29 cellular contexts compared by ENCODE assay signal in the genomic region with DNA sequence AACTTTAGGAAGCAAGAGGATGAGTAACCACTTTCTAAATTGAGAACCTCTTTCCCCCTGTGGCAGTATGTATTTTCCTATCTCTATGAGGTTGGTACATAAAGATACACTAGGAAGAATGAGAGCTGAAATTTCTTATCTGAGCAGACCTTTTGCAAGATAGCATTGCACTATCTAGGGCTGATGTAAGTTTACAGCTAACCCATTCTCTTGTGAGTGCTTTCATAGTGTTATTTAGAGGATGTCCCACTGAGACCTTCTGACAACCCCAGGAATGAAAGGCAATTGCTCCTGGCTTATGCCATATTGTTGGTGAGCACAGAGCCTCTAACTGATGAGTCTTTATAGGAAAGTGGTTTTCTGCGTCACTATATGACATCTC.
DNase-seq lines count a peak whose midpoint lies in the region; ATAC-seq, FAIRE-seq and TF ChIP-seq lines count a peak whose summit lies in the region.
"Had no signal": no experiment of that assay in that cellular context is flagged by ENCODE, and none has a peak within 500 bp of the region (broad histone marks: within the 10 kb centered on the region; RNA-seq: fewer than 3 reads in every experiment).

No MANE protein-coding gene starts in this region.

- CTCF ChIA-PET in A673 (lab: Charles Lee) (no interaction called here), K562 (lab: Yijun Ruan, JAX; ENCODE audit: low intra/inter-chr PET ratio) (no interaction called here)

- WGBS in K562 (ENCODE audit: insufficient coverage, low coverage, missing lambda C conversion rate), result 0% methylated on average over 1 of the region's 1 CpG

- TF ChIP-seq RAD21 in K562 (CRISPR knock-in tag; conservative IDR thresholded peaks at IDR 0.05 in 1 of 2, IDR thresholded peaks at IDR 0.05 in 1 of 2), result no peak

- H3K27ac ChIP-seq in A673 (ENCODE audit: low read depth, low read length, poor library complexity, severe bottlenecking), result peak overlapping the region; percentile 59
- H3K27ac ChIP-seq in K562 (ENCODE audit: extremely low read depth, low read depth, low read length), result peak overlapping the region; percentile 51; the same call in 2 of the 3 replicates
- H3K27ac ChIP-seq: 22Rv1, GM23248, KMS-11, PC-9, SJSA1 had no signal

- TF ChIP-seq POLR2A in K562 (conservative IDR thresholded peaks at IDR 0.05), result no peak

- ATAC-seq in K562 (peak; percentile 87), HG02678 (IDR thresholded peaks at IDR 0.05; ENCODE audit: unreplicated experiment) (no peak), HG03095 (IDR thresholded peaks at IDR 0.05; ENCODE audit: unreplicated experiment) (no peak)

- H3K9me3 ChIP-seq in A673 (ENCODE audit: low read depth, low read length, poor library complexity, severe bottlenecking) (no peaks in the 10 kb centered on the region), K562 (replicated peaks; ENCODE audit: control insufficient read depth, insufficient read depth, low read depth, low read length) (no peaks in the 10 kb centered on the region)
- H3K9me3 ChIP-seq: BE2C, HAP-1, SJSA1 had no signal

- H4K20me1 ChIP-seq in K562 (replicated peaks; ENCODE audit: control insufficient read depth, insufficient read depth, low read length), result no peaks in the 10 kb centered on the region

- H3K4me3 ChIP-seq in A673 (ENCODE audit: low read depth, low read length, poor library complexity, severe bottlenecking) (no peak overlapping the region), K562 (no peak overlapping the region)
- H3K4me3 ChIP-seq: GM23248, HAP-1, PC-9, SJSA1 had no signal

- H3K4me2 ChIP-seq in K562 (ENCODE audit: insufficient read depth, low read length), result no peak overlapping the region
- H3K4me2 ChIP-seq: KMS-11, PC-9 had no signal

- H3K79me2 ChIP-seq in K562 (ENCODE audit: control insufficient read depth, insufficient read depth, low read length), result no peaks in the 10 kb centered on the region

- H3K9me1 ChIP-seq in K562 (ENCODE audit: control insufficient read depth, insufficient read depth, low read length), result no peaks in the 10 kb centered on the region

- peak overlapping the region in 1 of 2 experiments; percentile 11; a peak in 1 of 4 replicates for H3K9ac ChIP-seq in K562 (ENCODE audit: insufficient read depth in 1 of 2, low read depth in 2 of 2, low read length in 2 of 2)
- H3K9ac ChIP-seq: GM23248, KMS-11 had no signal

- no peak for TF ChIP-seq CTCF in A673 (conservative IDR thresholded peaks at IDR 0.05; ENCODE audit: low read depth, low read length)
- no peak for TF ChIP-seq CTCF in K562 (IDR thresholded peaks at IDR 0.05 in 2 of 3, conservative IDR thresholded peaks at IDR 0.05 in 1 of 3; ENCODE audit: insufficient read depth in 2 of 3, low read depth in 1 of 3, low read length in 3 of 3)

- H3K36me3 ChIP-seq in A673 (ENCODE audit: insufficient read depth, low read length, poor library complexity, severe bottlenecking), result no peaks in the 10 kb centered on the region
- H3K36me3 ChIP-seq in K562 (ENCODE audit: control insufficient read depth, insufficient read depth, low read length), result no peaks in the 10 kb centered on the region
- H3K36me3 ChIP-seq: BE2C, HAP-1, SJSA1 had no signal

- 0 out of 2 replicates have a peak overlapping the region, but pooled peaks have one; percentile 29 for H2AFZ ChIP-seq in K562 (ENCODE audit: low read depth, low read length)
- H2AFZ ChIP-seq: GM23248, PC-9 had no signal

- POLR2A ChIA-PET in A673 (lab: Charles Lee; ENCODE audit: low non-redundant PET) (no interaction called here), K562 (lab: Yijun Ruan, JAX) (interaction anchor here (1.5 kb wide), 1 partner anchor 9 kb away, joined by 5 read pairs; no protein-coding TSS in a partner anchor)

- no peak for FAIRE-seq in K562 (lab: Jason Lieb, UNC)
- FAIRE-seq: D721Med had no signal

- DNase-seq in A673 (ENCODE audit: low spot score) (peak; percentile 13), OCI-M2 (lab: John Stamatoyannopoulos, UW; ENCODE audit: unreplicated experiment) (peak; percentile 9), K562 (ENCODE audit: extremely low read depth in 1 of 4, low spot score in 3 of 4) (peak; percentile 17 to 67 (median 30)), iPS-NIHi11 (ENCODE audit: low spot score) (peak; percentile 11), NCI-H446 treated with DMSO at 0.1 percent for 48 hours (lab: John Stamatoyannopoulos, UW) (no peak), medulla oblongata (ENCODE audit: extremely low spot score) (no peak)
- DNase-seq: ACHN, BE2C, DMS53, GM23248, HFFc6, IMR-90, NCI-H1092, NCI-H1417 treated with DMSO at 0.1 percent for 48 hours, NCI-H1694 treated with DMSO at 0.1 percent for 48 hours, NCI-H2081 treated with DMSO at 0.1 percent for 48 hours, NCI-H2171, NCI-H345, NCI-H524, NCI-H774, PC-9, Right ventricle myocardium superior had no signal

- H3K4me1 ChIP-seq in A673 (ENCODE audit: insufficient read depth, low read length, poor library complexity, severe bottlenecking) (peaks cover 27% of the 10 kb centered on the region), K562 (replicated peaks in 1 of 2; ENCODE audit: control insufficient read depth in 2 of 2, insufficient read depth in 2 of 2, low read length in 2 of 2) (peaks cover 0 to 11% of the 10 kb centered on the region in 2 experiments; a peak in 1 of 5 replicates)
- H3K4me1 ChIP-seq: HAP-1, SJSA1 had no signal

- H3K27me3 ChIP-seq in A673 (replicated peaks; ENCODE audit: insufficient read depth, low read depth, low read length, poor library complexity) (no peaks in the 10 kb centered on the region), K562 (ENCODE audit: control insufficient read depth in 2 of 2, insufficient read depth in 2 of 2, low read length in 2 of 2) (no peaks in the 10 kb centered on the region)
- H3K27me3 ChIP-seq: BE2C, SJSA1 had no signal

- in situ Hi-C loops in K562 (cut with MboI), result no loop called here

- BruUV-seq in A673 (replicated peaks; lab: Mats Ljungman, UMichigan), result no TSS peak
- BruUV-seq in K562 (replicated peaks; lab: Mats Ljungman, UMichigan), result no TSS peak

- intact Hi-C loops in A673 (cut with micrococcal nuclease; ENCODE audit: unreplicated experiment), result no loop called here
- intact Hi-C loops in K562 (cut with micrococcal nuclease), result loop anchor here (2.0 kb wide), 1 partner anchor 23 kb away; no protein-coding TSS in a partner anchor

- peak; percentile 87 for TF ChIP-seq EP300 in K562 (IDR thresholded peaks at IDR 0.05; ENCODE audit: low read length)

TF ChIP-seq in K562, 482 proteins besides CTCF, POLR2A, EP300 and RAD21 (continues in another document):
- TF ChIP-seq GTF2F1 (IDR thresholded peaks at IDR 0.05; ENCODE audit: low read depth, low read length) (no peak), ELF1 (tag; IDR thresholded peaks at IDR 0.05) (no peak), SETDB1 (IDR thresholded peaks at IDR 0.05; ENCODE audit: low read length) (no peak), FOSL1 (tag; conservative IDR thresholded peaks at IDR 0.05) (peak; percentile 48), TARDBP (IDR thresholded peaks at IDR 0.05) (no peak), CBFA2T3 (IDR thresholded peaks at IDR 0.05) (peak; percentile 87), GATAD2B (IDR thresholded peaks at IDR 0.05; ENCODE audit: borderline replicate concordance) (0 out of 2 replicates have a peak, but pooled peaks have one; percentile 16), THRAP3 (IDR thresholded peaks at IDR 0.05; ENCODE audit: borderline replicate concordance) (no peak), NFIC (IDR thresholded peaks at IDR 0.05) (0 out of 2 replicates have a peak, but pooled peaks have one; percentile 17), CBFA2T2 (conservative IDR thresholded peaks at IDR 0.05) (peak; percentile 74), CEBPB (tag; IDR thresholded peaks at IDR 0.05) (0 out of 2 replicates have a peak, but pooled peaks have one; percentile 17), HDAC2 (IDR thresholded peaks at IDR 0.05) (0 out of 2 replicates have a peak, but pooled peaks have one; percentile 36)
- TF ChIP-seq, protein P1, sequence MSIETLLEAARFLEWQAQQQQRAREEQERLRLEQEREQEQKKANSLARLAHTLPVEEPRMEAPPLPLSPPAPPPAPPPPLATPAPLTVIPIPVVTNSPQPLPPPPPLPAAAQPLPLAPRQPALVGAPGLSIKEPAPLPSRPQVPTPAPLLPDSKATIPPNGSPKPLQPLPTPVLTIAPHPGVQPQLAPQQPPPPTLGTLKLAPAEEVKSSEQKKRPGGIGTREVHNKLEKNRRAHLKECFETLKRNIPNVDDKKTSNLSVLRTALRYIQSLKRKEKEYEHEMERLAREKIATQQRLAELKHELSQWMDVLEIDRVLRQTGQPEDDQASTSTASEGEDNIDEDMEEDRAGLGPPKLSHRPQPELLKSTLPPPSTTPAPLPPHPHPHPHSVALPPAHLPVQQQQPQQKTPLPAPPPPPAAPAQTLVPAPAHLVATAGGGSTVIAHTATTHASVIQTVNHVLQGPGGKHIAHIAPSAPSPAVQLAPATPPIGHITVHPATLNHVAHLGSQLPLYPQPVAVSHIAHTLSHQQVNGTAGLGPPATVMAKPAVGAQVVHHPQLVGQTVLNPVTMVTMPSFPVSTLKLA (conservative IDR thresholded peaks at IDR 0.05), result 0 out of 4 replicates have a peak, but pooled peaks of 1 of the 2 experiments have one; percentile 17
- TF ChIP-seq, protein P2, sequence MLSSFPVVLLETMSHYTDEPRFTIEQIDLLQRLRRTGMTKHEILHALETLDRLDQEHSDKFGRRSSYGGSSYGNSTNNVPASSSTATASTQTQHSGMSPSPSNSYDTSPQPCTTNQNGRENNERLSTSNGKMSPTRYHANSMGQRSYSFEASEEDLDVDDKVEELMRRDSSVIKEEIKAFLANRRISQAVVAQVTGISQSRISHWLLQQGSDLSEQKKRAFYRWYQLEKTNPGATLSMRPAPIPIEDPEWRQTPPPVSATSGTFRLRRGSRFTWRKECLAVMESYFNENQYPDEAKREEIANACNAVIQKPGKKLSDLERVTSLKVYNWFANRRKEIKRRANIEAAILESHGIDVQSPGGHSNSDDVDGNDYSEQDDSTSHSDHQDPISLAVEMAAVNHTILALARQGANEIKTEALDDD (IDR thresholded peaks at IDR 0.05), result 0 out of 2 replicates have a peak, but pooled peaks have one; percentile 14
- TF ChIP-seq, protein P3, sequence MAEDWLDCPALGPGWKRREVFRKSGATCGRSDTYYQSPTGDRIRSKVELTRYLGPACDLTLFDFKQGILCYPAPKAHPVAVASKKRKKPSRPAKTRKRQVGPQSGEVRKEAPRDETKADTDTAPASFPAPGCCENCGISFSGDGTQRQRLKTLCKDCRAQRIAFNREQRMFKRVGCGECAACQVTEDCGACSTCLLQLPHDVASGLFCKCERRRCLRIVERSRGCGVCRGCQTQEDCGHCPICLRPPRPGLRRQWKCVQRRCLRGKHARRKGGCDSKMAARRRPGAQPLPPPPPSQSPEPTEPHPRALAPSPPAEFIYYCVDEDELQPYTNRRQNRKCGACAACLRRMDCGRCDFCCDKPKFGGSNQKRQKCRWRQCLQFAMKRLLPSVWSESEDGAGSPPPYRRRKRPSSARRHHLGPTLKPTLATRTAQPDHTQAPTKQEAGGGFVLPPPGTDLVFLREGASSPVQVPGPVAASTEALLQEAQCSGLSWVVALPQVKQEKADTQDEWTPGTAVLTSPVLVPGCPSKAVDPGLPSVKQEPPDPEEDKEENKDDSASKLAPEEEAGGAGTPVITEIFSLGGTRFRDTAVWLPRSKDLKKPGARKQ (CRISPR knock-in tag; IDR thresholded peaks at IDR 0.05), result no peak

Comparison
In these comparisons a context has a peak if more than half of its experiments do, and no peak if none do; other contexts are left out.
1. DNase-seq: peak in A673 (single experiment), OCI-M2 (single experiment), K562 (4 of 4) and iPS-NIHi11 (single experiment); none in NCI-H446 treated with DMSO at 0.1 percent for 48 hours (single experiment) and medulla oblongata (single experiment).